13 cellular contexts compared by ENCODE assay signal in genomic region chr22:28976588-28976987, GRCh38.
A peak's percentile ranks its signal among the peaks of the same experiment; 100 is the strongest.
DNase-seq lines count a peak whose midpoint lies in the region; ATAC-seq and TF ChIP-seq lines count a peak whose summit lies in the region.
"Had no signal": no experiment of that assay in that cellular context is flagged by ENCODE, and none has a peak within 500 bp of the region (broad histone marks: within the 10 kb centered on the region; RNA-seq: fewer than 3 reads in every experiment).

No MANE protein-coding gene starts in this region.

- no peak overlapping the region for H2BK120ac ChIP-seq in neuronal stem cell (ENCODE audit: low read depth, low read length)

- H3K27me3 ChIP-seq in neuronal stem cell (ENCODE audit: control insufficient read depth in 3 of 3, insufficient read depth in 3 of 3, low read depth in 1 of 3, low read length in 3 of 3): no peaks in the 10 kb centered on the region

- no peak overlapping the region for H2AK5ac ChIP-seq in neuronal stem cell (ENCODE audit: low read depth, low read length)

- no peak overlapping the region for H3K18ac ChIP-seq in neuronal stem cell (ENCODE audit: low read length)

- peaks cover 10 to 33% of the 10 kb centered on the region in 2 donors for H3K4me1 ChIP-seq in neuronal stem cell (ENCODE audit: control insufficient read depth in 2 of 2, insufficient read depth in 1 of 2, low read depth in 1 of 2, low read length in 2 of 2)

- ATAC-seq in GM21367 (IDR thresholded peaks at IDR 0.05; ENCODE audit: unreplicated experiment) (no peak), GM19395 (IDR thresholded peaks at IDR 0.05; ENCODE audit: unreplicated experiment) (no peak)

- WGBS in neuronal stem cell (ENCODE audit: extremely low coverage in 2 of 2, insufficient read length in 2 of 2, insufficient replicate concordance in 1 of 2), 2 donors: no CpG with 5 or more reads among the region's 3 CpGs

- no peak overlapping the region for H4K91ac ChIP-seq in neuronal stem cell (ENCODE audit: low read depth, low read length, poor library complexity)

- H3K27ac ChIP-seq in neuronal stem cell (replicated peaks; ENCODE audit: low read length): no peak overlapping the region

- no peaks in the 10 kb centered on the region for H3K9me3 ChIP-seq in neuronal stem cell (replicated peaks in 1 of 2; ENCODE audit: control insufficient read depth in 2 of 2, insufficient read depth in 1 of 2, low read depth in 1 of 2, low read length in 2 of 2)

- H3K4me2 ChIP-seq in neuronal stem cell (ENCODE audit: insufficient read depth, low read length, poor library complexity, severe bottlenecking): no peak overlapping the region

- H3K9me3 Mint-ChIP-seq in chondrocyte (ENCODE audit: low read depth) (no peaks in the 10 kb centered on the region), mesothelial cell of epicardium (no peaks in the 10 kb centered on the region)
- H3K9me3 Mint-ChIP-seq: central memory CD8-positive, alpha-beta T cell had no signal

- H3K27ac Mint-ChIP-seq in chondrocyte (ENCODE audit: unreplicated experiment) (peak overlapping the region; percentile 93), mesothelial cell of epicardium (peak overlapping the region; percentile 98)

- no peak overlapping the region for H2AFZ ChIP-seq in neuronal stem cell (ENCODE audit: low read length)

- H3K4me3 Mint-ChIP-seq in chondrocyte (ENCODE audit: unreplicated experiment) (peak overlapping the region; percentile 57), mesothelial cell of epicardium (no peak overlapping the region)
- H3K4me3 Mint-ChIP-seq: central memory CD8-positive, alpha-beta T cell had no signal

- H3K4me3 ChIP-seq in neuronal stem cell (ENCODE audit: low read length in 2 of 2): no peak overlapping the region

- H3K14ac ChIP-seq in neuronal stem cell (ENCODE audit: low read length): no peak overlapping the region

- no peaks in the 10 kb centered on the region for H3K36me3 Mint-ChIP-seq in chondrocyte (ENCODE audit: low read depth)
- peaks cover 4% of the 10 kb centered on the region for H3K36me3 Mint-ChIP-seq in mesothelial cell of epicardium

- peaks cover 0 to 15% of the 10 kb centered on the region in 2 donors for H3K36me3 ChIP-seq in neuronal stem cell (replicated peaks in 1 of 2; ENCODE audit: control insufficient read depth in 2 of 2, insufficient read depth in 2 of 2, low read length in 2 of 2)

- H3K23ac ChIP-seq in neuronal stem cell (ENCODE audit: low read depth, low read length, poor library complexity): no peak overlapping the region

- H2BK5ac ChIP-seq in neuronal stem cell (ENCODE audit: low read length): no peak overlapping the region

- no peak overlapping the region for H3K4ac ChIP-seq in neuronal stem cell (ENCODE audit: low read length)

- H3K27me3 Mint-ChIP-seq in chondrocyte (ENCODE audit: low read depth) (no peaks in the 10 kb centered on the region), mesothelial cell of epicardium (ENCODE audit: low read depth) (no peaks in the 10 kb centered on the region)

- H2BK15ac ChIP-seq in neuronal stem cell (ENCODE audit: low read length): no peak overlapping the region

- H2BK12ac ChIP-seq in neuronal stem cell (ENCODE audit: low read length): no peak overlapping the region

- DNase-seq in AG08396 (ENCODE audit: low spot score) (peak; percentile 29), HT-29 (ENCODE audit: low spot score) (peak; percentile 51), chondrocyte (ENCODE audit: low spot score) (no peak), mesothelial cell of epicardium (ENCODE audit: low spot score in 2 of 2, unreplicated experiment in 2 of 2) (no peak), anterior cingulate cortex (lab: John Stamatoyannopoulos, UW) (no peak), neuronal stem cell (ENCODE audit: low spot score) (no peak)
- DNase-seq: activated CD4-positive, CD25-positive, alpha-beta regulatory T cell treated with anti-CD3 and anti-CD28 coated beads, Interleukin-2, amount 50 U/mL, for 72 hours; GF-D8; left colon; NCI-H526 had no signal

- no peak overlapping the region for H4K8ac ChIP-seq in neuronal stem cell (ENCODE audit: low read depth, low read length)

- no peak overlapping the region for H3K9ac ChIP-seq in neuronal stem cell (ENCODE audit: low read depth, low read length, poor library complexity)

- H3K4me1 Mint-ChIP-seq in chondrocyte (ENCODE audit: low read depth): peaks cover 44% of the 10 kb centered on the region
- peaks cover 42% of the 10 kb centered on the region for H3K4me1 Mint-ChIP-seq in mesothelial cell of epicardium
- H3K4me1 Mint-ChIP-seq: central memory CD8-positive, alpha-beta T cell had no signal

- H3K79me1 ChIP-seq in neuronal stem cell (ENCODE audit: low read depth, low read length): peaks cover 4% of the 10 kb centered on the region

- no peak for TF ChIP-seq CTCF in chondrocyte (IDR thresholded peaks at IDR 0.05)
- TF ChIP-seq CTCF in mesothelial cell of epicardium (IDR thresholded peaks at IDR 0.05; ENCODE audit: unreplicated experiment): no peak

Comparison
In these comparisons a context has a peak if more than half of its experiments do, and no peak if none do; other contexts are left out.
1. DNase-seq: peak in AG08396 (single experiment) and HT-29 (single experiment); none in chondrocyte (single experiment), mesothelial cell of epicardium (0 of 2), anterior cingulate cortex (0 of 58) and neuronal stem cell (single experiment).